Comparison of ENCODE assay signal across 9 cellular contexts in genomic region chr3:99901200-99901926, GRCh38.
DNase-seq lines count a peak whose midpoint lies in the region; ATAC-seq and TF ChIP-seq lines count a peak whose summit lies in the region.
"Had no signal": no experiment of that assay in that cellular context is flagged by ENCODE, and none has a peak within 500 bp of the region (broad histone marks: within the 10 kb centered on the region; RNA-seq: fewer than 3 reads in every experiment).

No MANE protein-coding gene starts in this region.

- peaks cover 58% of the 10 kb centered on the region for H3K4me1 ChIP-seq in PC-9 (replicated peaks; ENCODE audit: insufficient read depth)
- H3K4me1 ChIP-seq: thyroid gland had no signal

- H3F3A ChIP-seq in PC-9 (ENCODE audit: insufficient read depth, low read depth): peaks cover 41% of the 10 kb centered on the region

- DNase-seq in H4 (ENCODE audit: low spot score) (peak; percentile 47), PC-9 (peak; percentile 55 to 99), fibroblast of pulmonary artery (ENCODE audit: low read depth) (peak; percentile 91), skeletal muscle cell (ENCODE audit: low read depth) (peak; percentile 81), KBM-7 (no peak)
- DNase-seq in activated T-cell treated with anti-CD3 and anti-CD28 coated beads, Interleukin-2, amount 50 U/mL, for 48 hours: no peak
- DNase-seq in activated CD4-positive, alpha-beta T cell treated with anti-CD3 and anti-CD28 coated beads for 1 hour: no peak
- DNase-seq: thyroid gland had no signal

- peak overlapping the region; percentile 69 for H3K4me2 ChIP-seq in PC-9

- peak overlapping the region; percentile 30; the same call in 1 of the 2 replicates for H3K4me3 ChIP-seq in PC-9
- peak overlapping the region; percentile 29 for H3K4me3 ChIP-seq in fibroblast of pulmonary artery (replicated peaks; ENCODE audit: low read depth, low read length)
- no peak overlapping the region for H3K4me3 ChIP-seq in skeletal muscle cell (ENCODE audit: low read depth, low read length)
- H3K4me3 ChIP-seq: thyroid gland had no signal

- H3K9me3 ChIP-seq in PC-9 (ENCODE audit: insufficient read depth, low read depth): no peaks in the 10 kb centered on the region
- H3K9me3 ChIP-seq: thyroid gland had no signal

- BruUV-seq in PC-9 (replicated peaks; lab: Mats Ljungman, UMichigan): no TSS peak

- TF ChIP-seq CTCF in PC-9 (conservative IDR thresholded peaks at IDR 0.05) (no peak), fibroblast of pulmonary artery (IDR thresholded peaks at IDR 0.05; ENCODE audit: low read length, missing control alignments) (no peak)

- no peaks in the 10 kb centered on the region for H3K9me2 ChIP-seq in PC-9 (ENCODE audit: insufficient read depth)

- no peaks in the 10 kb centered on the region for H4K20me1 ChIP-seq in PC-9 (ENCODE audit: insufficient read depth)

- POLR2A ChIA-PET in PC-9 (lab: Charles Lee; ENCODE audit: unreplicated experiment): interaction anchor here (0.5 to 1.1 kb wide), 10 partner anchors 9 to 896 kb away, joined by 3 to 21 read pairs (median 4); no protein-coding TSS in a partner anchor

- H3K36me3 ChIP-seq in PC-9 (ENCODE audit: low read depth): no peaks in the 10 kb centered on the region
- H3K36me3 ChIP-seq: thyroid gland had no signal

- H2AFZ ChIP-seq in PC-9: no peak overlapping the region

- in situ Hi-C loops in KBM-7 (cut with MboI; ENCODE audit: low pct_unique_long_range_greater_than_20kb, low sequenced_read_pairs): no loop called here

- peak overlapping the region; percentile 93 for H3K27ac ChIP-seq in PC-9

- peaks cover 69% of the 10 kb centered on the region for H3K79me2 ChIP-seq in PC-9 (ENCODE audit: low read depth)

- ATAC-seq in HG03196 (IDR thresholded peaks at IDR 0.05; ENCODE audit: unreplicated experiment): no peak

- no peaks in the 10 kb centered on the region for H3K27me3 ChIP-seq in PC-9 (ENCODE audit: insufficient read depth, low read depth)
- H3K27me3 ChIP-seq: thyroid gland had no signal

- CTCF ChIA-PET in PC-9 (lab: Charles Lee): interaction anchor here (0.7 to 1.4 kb wide), 3 partner anchors 58 to 353 kb away, joined by 3 to 5 read pairs (median 4); no protein-coding TSS in a partner anchor

- intact Hi-C loops in PC-9 (cut with micrococcal nuclease; ENCODE audit: unreplicated experiment): loop anchor here (1.0 to 5.0 kb wide), 4 partner anchors 9 to 196 kb away; no protein-coding TSS in a partner anchor

Comparison
In these comparisons a context has a peak if more than half of its experiments do, and no peak if none do; other contexts are left out.
1. DNase-seq: peak in H4 (single experiment), PC-9 (2 of 2), fibroblast of pulmonary artery (single experiment) and skeletal muscle cell (single experiment); none in activated T-cell treated with anti-CD3 and anti-CD28 coated beads, Interleukin-2, amount 50 U/mL, for 48 hours (0 of 2), activated CD4-positive, alpha-beta T cell treated with anti-CD3 and anti-CD28 coated beads for 1 hour (single experiment) and KBM-7 (single experiment).